In the genomic region with DNA sequence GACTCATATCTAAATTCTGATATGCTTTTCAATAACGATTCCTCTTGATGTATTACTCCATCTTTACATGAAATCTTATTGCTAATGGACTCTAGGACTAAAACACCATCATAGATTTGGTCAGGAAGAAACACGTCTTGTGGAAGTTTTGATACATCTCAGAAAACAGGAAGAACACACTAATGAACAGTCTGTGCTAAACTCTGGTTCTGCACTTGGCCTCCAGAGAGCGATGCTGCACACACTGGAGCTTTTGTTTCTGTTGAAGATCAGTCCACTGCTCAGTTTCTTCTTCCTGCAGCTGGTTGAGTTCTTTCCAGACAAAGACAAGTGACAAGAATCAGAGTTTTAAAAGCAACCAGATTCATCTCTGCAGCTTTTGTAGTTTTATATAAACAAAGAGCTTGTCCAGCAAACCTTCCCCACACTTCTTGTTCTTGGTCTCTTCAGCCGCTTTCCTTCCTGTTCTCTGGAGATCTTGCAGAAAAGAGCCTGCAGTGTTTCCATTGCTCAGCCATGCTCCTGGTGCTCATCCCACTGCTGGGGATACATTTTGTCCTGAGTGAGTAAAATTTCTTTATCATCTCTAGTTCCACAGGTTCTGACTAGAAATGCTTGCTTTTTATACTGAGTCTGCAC, we compare ENCODE assay signal across 10 cellular contexts.
A peak's percentile ranks its signal among the peaks of the same experiment; 100 is the strongest.
DNase-seq lines count a peak whose midpoint lies in the region; ATAC-seq, FAIRE-seq and TF ChIP-seq lines count a peak whose summit lies in the region.
"Had no signal": no experiment of that assay in that cellular context is flagged by ENCODE, and none has a peak within 500 bp of the region (broad histone marks: within the 10 kb centered on the region; RNA-seq: fewer than 3 reads in every experiment).

No MANE protein-coding gene starts in this region.

- peak overlapping the region; percentile 76 for H3K27ac Mint-ChIP-seq in activated naive CD4-positive, alpha-beta T cell treated with anti-CD3 and anti-CD28 coated beads, Interleukin-2, amount 10 ng/mL, durations not matched to agents 7 days and 5 days

- TF ChIP-seq CTCF in NB4 (IDR thresholded peaks at IDR 0.05; ENCODE audit: low read depth, low read length) (peak; percentile 15), mucosa of descending colon (IDR thresholded peaks at IDR 0.05) (no peak)

- no peaks in the 10 kb centered on the region for H3K36me3 ChIP-seq in mucosa of descending colon (ENCODE audit: low read depth)
- H3K36me3 ChIP-seq: SJSA1 had no signal

- FAIRE-seq in RCC 7860 (lab: Jason Lieb, UNC): no peak

- H3K9me3 Mint-ChIP-seq in activated naive CD4-positive, alpha-beta T cell treated with anti-CD3 and anti-CD28 coated beads, Interleukin-2, amount 10 ng/mL, durations not matched to agents 7 days and 5 days: peaks cover 3% of the 10 kb centered on the region

- H3K36me3 Mint-ChIP-seq in activated naive CD4-positive, alpha-beta T cell treated with anti-CD3 and anti-CD28 coated beads, Interleukin-2, amount 10 ng/mL, durations not matched to agents 7 days and 5 days: peaks cover 3% of the 10 kb centered on the region

- H3K4me1 Mint-ChIP-seq in activated naive CD4-positive, alpha-beta T cell treated with anti-CD3 and anti-CD28 coated beads, Interleukin-2, amount 10 ng/mL, durations not matched to agents 7 days and 5 days: peaks cover 19% of the 10 kb centered on the region

- H3K4me1 ChIP-seq in mucosa of descending colon (ENCODE audit: low read depth): no peaks in the 10 kb centered on the region
- H3K4me1 ChIP-seq: SJSA1 had no signal

- peaks cover 5% of the 10 kb centered on the region for H3K9me3 ChIP-seq in mucosa of descending colon
- H3K9me3 ChIP-seq: SJSA1 had no signal

- CTCF ChIA-PET in activated naive CD4-positive, alpha-beta T cell treated with anti-CD3 and anti-CD28 coated beads, Interleukin-2, amount 10 ng/mL, durations not matched to agents 7 days and 5 days (lab: Charles Lee): interaction anchor here (0.6 to 0.9 kb wide), 4 partner anchors 10 to 62 kb away, joined by 3 to 6 read pairs (median 3); no protein-coding TSS in a partner anchor

- DNase-seq in Daoy (ENCODE audit: low read depth): peak; percentile 17
- DNase-seq in NB4 (ENCODE audit: low read depth): no peak
- DNase-seq in activated naive CD4-positive, alpha-beta T cell treated with anti-CD3 and anti-CD28 coated beads, Interleukin-2, amount 10 ng/mL, durations not matched to agents 7 days and 5 days: peak; percentile 65
- peak in 1 of 3 donors; percentile 28 for DNase-seq in mucosa of descending colon
- no peak for DNase-seq in RCC 7860 (ENCODE audit: low spot score)
- DNase-seq: retina had no signal

- H3K27me3 Mint-ChIP-seq in activated naive CD4-positive, alpha-beta T cell treated with anti-CD3 and anti-CD28 coated beads, Interleukin-2, amount 10 ng/mL, durations not matched to agents 7 days and 5 days: peaks cover 9% of the 10 kb centered on the region

- H3K4me3 ChIP-seq in NB4 (ENCODE audit: low read depth, low read length): no peak overlapping the region
- no peak overlapping the region for H3K4me3 ChIP-seq in mucosa of descending colon
- H3K4me3 ChIP-seq: SJSA1 had no signal

- TF ChIP-seq POLR2A in NB4 (IDR thresholded peaks at IDR 0.05; ENCODE audit: extremely low read depth, insufficient read length): no peak

- peak; percentile 49 for ATAC-seq in mucosa of descending colon
- no peak for ATAC-seq in HG03097 (IDR thresholded peaks at IDR 0.05; ENCODE audit: low FRiP score, unreplicated experiment)
- no peak for ATAC-seq in GM21423 (IDR thresholded peaks at IDR 0.05; ENCODE audit: unreplicated experiment)
- no peak for ATAC-seq in HG03565 (IDR thresholded peaks at IDR 0.05; ENCODE audit: unreplicated experiment)

- H3K4me3 Mint-ChIP-seq in activated naive CD4-positive, alpha-beta T cell treated with anti-CD3 and anti-CD28 coated beads, Interleukin-2, amount 10 ng/mL, durations not matched to agents 7 days and 5 days: peak overlapping the region; percentile 67

- intact Hi-C loops in mucosa of descending colon (cut with DNase I, micrococcal nuclease): no loop called here

Comparison
In these comparisons a context has a peak if more than half of its experiments do, and no peak if none do; other contexts are left out.
1. DNase-seq: peak in Daoy (single experiment) and activated naive CD4-positive, alpha-beta T cell treated with anti-CD3 and anti-CD28 coated beads, Interleukin-2, amount 10 ng/mL, durations not matched to agents 7 days and 5 days (single experiment); none in NB4 (single experiment) and RCC 7860 (single experiment).